ENCODE assay signal across 1 cellular context in the genomic region with DNA sequence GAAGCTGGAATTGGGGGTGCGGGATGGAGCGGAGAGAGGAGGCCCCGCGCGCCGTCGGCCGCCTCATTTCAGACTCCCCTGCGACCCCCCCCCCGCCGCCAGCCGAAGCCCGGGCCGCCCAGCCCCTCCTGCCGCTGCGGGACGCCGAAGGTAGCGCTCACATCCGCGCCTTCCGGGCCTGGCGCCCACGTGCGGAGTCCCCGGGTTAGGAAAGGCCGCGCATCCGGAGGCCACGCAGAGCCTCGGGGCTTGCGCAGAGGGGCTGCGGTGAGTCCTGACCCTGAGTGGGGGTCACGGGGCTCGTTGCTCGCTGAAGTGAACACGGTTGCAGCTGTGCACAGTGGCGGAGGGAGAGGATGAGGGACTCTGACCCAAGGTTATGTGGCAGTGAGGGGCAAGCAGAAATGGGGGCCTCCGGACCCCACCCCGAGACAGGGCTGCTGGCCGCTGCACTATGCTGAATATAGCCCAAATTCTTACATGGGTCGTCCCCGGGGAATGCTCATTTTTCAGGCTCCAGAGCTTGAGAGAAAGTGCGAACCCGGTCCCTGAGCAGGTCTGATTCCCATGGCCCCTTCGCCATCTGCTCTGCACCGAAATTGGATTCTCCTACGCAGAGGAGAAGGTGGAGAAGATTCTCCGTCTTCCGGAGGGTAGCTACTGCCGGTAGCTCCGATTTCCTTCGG.
TF ChIP-seq lines count a peak whose summit lies in the region.

No MANE protein-coding gene starts in this region.

TF ChIP-seq in K562, 482 proteins besides CTCF, POLR2A, EP300 and RAD21 (continued from another document and continues in another):
- TF ChIP-seq, protein P1, sequence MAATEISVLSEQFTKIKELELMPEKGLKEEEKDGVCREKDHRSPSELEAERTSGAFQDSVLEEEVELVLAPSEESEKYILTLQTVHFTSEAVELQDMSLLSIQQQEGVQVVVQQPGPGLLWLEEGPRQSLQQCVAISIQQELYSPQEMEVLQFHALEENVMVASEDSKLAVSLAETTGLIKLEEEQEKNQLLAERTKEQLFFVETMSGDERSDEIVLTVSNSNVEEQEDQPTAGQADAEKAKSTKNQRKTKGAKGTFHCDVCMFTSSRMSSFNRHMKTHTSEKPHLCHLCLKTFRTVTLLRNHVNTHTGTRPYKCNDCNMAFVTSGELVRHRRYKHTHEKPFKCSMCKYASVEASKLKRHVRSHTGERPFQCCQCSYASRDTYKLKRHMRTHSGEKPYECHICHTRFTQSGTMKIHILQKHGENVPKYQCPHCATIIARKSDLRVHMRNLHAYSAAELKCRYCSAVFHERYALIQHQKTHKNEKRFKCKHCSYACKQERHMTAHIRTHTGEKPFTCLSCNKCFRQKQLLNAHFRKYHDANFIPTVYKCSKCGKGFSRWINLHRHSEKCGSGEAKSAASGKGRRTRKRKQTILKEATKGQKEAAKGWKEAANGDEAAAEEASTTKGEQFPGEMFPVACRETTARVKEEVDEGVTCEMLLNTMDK (IDR thresholded peaks at IDR 0.05; ENCODE audit: borderline replicate concordance, insufficient read depth, low read depth, low read length, poor library complexity, severe bottlenecking): peak; percentile 35
- TF ChIP-seq, protein P2, sequence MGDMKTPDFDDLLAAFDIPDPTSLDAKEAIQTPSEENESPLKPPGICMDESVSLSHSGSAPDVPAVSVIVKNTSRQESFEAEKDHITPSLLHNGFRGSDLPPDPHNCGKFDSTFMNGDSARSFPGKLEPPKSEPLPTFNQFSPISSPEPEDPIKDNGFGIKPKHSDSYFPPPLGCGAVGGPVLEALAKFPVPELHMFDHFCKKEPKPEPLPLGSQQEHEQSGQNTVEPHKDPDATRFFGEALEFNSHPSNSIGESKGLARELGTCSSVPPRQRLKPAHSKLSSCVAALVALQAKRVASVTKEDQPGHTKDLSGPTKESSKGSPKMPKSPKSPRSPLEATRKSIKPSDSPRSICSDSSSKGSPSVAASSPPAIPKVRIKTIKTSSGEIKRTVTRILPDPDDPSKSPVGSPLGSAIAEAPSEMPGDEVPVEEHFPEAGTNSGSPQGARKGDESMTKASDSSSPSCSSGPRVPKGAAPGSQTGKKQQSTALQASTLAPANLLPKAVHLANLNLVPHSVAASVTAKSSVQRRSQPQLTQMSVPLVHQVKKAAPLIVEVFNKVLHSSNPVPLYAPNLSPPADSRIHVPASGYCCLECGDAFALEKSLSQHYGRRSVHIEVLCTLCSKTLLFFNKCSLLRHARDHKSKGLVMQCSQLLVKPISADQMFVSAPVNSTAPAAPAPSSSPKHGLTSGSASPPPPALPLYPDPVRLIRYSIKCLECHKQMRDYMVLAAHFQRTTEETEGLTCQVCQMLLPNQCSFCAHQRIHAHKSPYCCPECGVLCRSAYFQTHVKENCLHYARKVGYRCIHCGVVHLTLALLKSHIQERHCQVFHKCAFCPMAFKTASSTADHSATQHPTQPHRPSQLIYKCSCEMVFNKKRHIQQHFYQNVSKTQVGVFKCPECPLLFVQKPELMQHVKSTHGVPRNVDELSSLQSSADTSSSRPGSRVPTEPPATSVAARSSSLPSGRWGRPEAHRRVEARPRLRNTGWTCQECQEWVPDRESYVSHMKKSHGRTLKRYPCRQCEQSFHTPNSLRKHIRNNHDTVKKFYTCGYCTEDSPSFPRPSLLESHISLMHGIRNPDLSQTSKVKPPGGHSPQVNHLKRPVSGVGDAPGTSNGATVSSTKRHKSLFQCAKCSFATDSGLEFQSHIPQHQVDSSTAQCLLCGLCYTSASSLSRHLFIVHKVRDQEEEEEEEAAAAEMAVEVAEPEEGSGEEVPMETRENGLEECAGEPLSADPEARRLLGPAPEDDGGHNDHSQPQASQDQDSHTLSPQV (IDR thresholded peaks at IDR 0.05): peak; percentile 72
- TF ChIP-seq CREB3 (tag; conservative IDR thresholded peaks at IDR 0.05; ENCODE audit: low read depth) (no peak), ZNF830 (CRISPR knock-in tag; IDR thresholded peaks at IDR 0.05) (no peak), MLX (CRISPR knock-in tag; conservative IDR thresholded peaks at IDR 0.05) (0 out of 4 replicates have a peak, but pooled peaks of 1 of the 2 experiments have one; percentile 30), SMARCE1 (IDR thresholded peaks at IDR 0.05) (no peak), ZBTB40 (IDR thresholded peaks at IDR 0.05) (0 out of 2 replicates have a peak, but pooled peaks have one; percentile 8), ZBTB40 (CRISPR knock-in tag; IDR thresholded peaks at IDR 0.05) (no peak), THRAP3 (IDR thresholded peaks at IDR 0.05; ENCODE audit: borderline replicate concordance) (no peak), CSDE1 (IDR thresholded peaks at IDR 0.05) (no peak)
- TF ChIP-seq, protein P3, sequence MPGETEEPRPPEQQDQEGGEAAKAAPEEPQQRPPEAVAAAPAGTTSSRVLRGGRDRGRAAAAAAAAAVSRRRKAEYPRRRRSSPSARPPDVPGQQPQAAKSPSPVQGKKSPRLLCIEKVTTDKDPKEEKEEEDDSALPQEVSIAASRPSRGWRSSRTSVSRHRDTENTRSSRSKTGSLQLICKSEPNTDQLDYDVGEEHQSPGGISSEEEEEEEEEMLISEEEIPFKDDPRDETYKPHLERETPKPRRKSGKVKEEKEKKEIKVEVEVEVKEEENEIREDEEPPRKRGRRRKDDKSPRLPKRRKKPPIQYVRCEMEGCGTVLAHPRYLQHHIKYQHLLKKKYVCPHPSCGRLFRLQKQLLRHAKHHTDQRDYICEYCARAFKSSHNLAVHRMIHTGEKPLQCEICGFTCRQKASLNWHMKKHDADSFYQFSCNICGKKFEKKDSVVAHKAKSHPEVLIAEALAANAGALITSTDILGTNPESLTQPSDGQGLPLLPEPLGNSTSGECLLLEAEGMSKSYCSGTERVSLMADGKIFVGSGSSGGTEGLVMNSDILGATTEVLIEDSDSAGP (CRISPR knock-in tag; IDR thresholded peaks at IDR 0.05): no peak
- TF ChIP-seq, protein P4, sequence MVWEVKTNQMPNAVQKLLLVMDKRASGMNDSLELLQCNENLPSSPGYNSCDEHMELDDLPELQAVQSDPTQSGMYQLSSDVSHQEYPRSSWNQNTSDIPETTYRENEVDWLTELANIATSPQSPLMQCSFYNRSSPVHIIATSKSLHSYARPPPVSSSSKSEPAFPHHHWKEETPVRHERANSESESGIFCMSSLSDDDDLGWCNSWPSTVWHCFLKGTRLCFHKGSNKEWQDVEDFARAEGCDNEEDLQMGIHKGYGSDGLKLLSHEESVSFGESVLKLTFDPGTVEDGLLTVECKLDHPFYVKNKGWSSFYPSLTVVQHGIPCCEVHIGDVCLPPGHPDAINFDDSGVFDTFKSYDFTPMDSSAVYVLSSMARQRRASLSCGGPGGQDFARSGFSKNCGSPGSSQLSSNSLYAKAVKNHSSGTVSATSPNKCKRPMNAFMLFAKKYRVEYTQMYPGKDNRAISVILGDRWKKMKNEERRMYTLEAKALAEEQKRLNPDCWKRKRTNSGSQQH (CRISPR knock-in tag; IDR thresholded peaks at IDR 0.05): 0 out of 2 replicates have a peak, but pooled peaks have one; percentile 42
